ENCODE assay signal across 18 cellular contexts in genomic region chr7:44408596-44408995, GRCh38.
DNase-seq lines count a peak whose midpoint lies in the region; ATAC-seq and TF ChIP-seq lines count a peak whose summit lies in the region.
"Had no signal": no experiment of that assay in that cellular context is flagged by ENCODE, and none has a peak within 500 bp of the region (broad histone marks: within the 10 kb centered on the region; RNA-seq: fewer than 3 reads in every experiment).

No MANE protein-coding gene starts in this region.

- H3K4me1 ChIP-seq in cardiac muscle cell (ENCODE audit: low read depth) (peaks cover 18% of the 10 kb centered on the region), right atrium auricular region (peaks cover 0 to 13% of the 10 kb centered on the region in 2 donors)

- H3K27me3 ChIP-seq in cardiac muscle cell (no peaks in the 10 kb centered on the region), right atrium auricular region (no peaks in the 10 kb centered on the region)
- H3K27me3 ChIP-seq: ovary had no signal

- peaks cover 32% of the 10 kb centered on the region for H3K36me3 Mint-ChIP-seq in mesothelial cell of epicardium

- DNase-seq in cardiac muscle cell (ENCODE audit: low read depth in 1 of 2, low spot score in 1 of 2) (peak; percentile 15 to 45), Right ventricle myocardium inferior (ENCODE audit: missing footprints) (no peak), right atrium auricular region (ENCODE audit: low spot score) (no peak), mesothelial cell of epicardium (ENCODE audit: low spot score in 2 of 2, unreplicated experiment in 2 of 2) (no peak), NCI-H526 (lab: John Stamatoyannopoulos, UW) (no peak), NCI-H187 (lab: John Stamatoyannopoulos, UW) (no peak), SHP77 (lab: John Stamatoyannopoulos, UW) (no peak)
- DNase-seq: activated CD4-positive, alpha-beta memory T cell treated with anti-CD3 and anti-CD28 coated beads, Interleukin-2, amount 10 ng/mL, durations not matched to agents 7 days and 5 days; activated naive CD8-positive, alpha-beta T cell treated with anti-CD3 and anti-CD28 coated beads, Interleukin-2, amount 10 ng/mL, durations not matched to agents 7 days and 5 days; activated T-cell treated with anti-CD3 and anti-CD28 coated beads, Interleukin-2, amount 50 U/mL, for 72 hours; DMS153; foreskin melanocyte; ovary; stimulated activated CD4-positive, alpha-beta T cell treated with anti-CD3 and anti-CD28 coated beads, Interleukin-4, amount 100 ng/mL, for 4 hours had no signal

- H3K36me3 ChIP-seq in cardiac muscle cell (no peaks in the 10 kb centered on the region), right atrium auricular region (peaks cover 8% of the 10 kb centered on the region)
- H3K36me3 ChIP-seq: ovary had no signal

- no peaks in the 10 kb centered on the region for H3K27me3 Mint-ChIP-seq in mesothelial cell of epicardium (ENCODE audit: low read depth)
- H3K27me3 Mint-ChIP-seq: activated CD4-positive, alpha-beta memory T cell treated with anti-CD3 and anti-CD28 coated beads, Interleukin-2, amount 10 ng/mL, durations not matched to agents 7 days and 5 days; activated naive CD8-positive, alpha-beta T cell treated with anti-CD3 and anti-CD28 coated beads, Interleukin-2, amount 10 ng/mL, durations not matched to agents 7 days and 5 days had no signal

- ATAC-seq in Right ventricle myocardium inferior (no peak), HG03457 (IDR thresholded peaks at IDR 0.05; ENCODE audit: unreplicated experiment) (no peak)
- ATAC-seq: activated T-cell treated with anti-CD3 and anti-CD28 coated beads, Interleukin-2, amount 50 U/mL, for 72 hours; Panc1 had no signal

- H3K4me3 Mint-ChIP-seq in mesothelial cell of epicardium = no peak overlapping the region
- H3K4me3 Mint-ChIP-seq: activated CD4-positive, alpha-beta memory T cell treated with anti-CD3 and anti-CD28 coated beads, Interleukin-2, amount 10 ng/mL, durations not matched to agents 7 days and 5 days; activated naive CD8-positive, alpha-beta T cell treated with anti-CD3 and anti-CD28 coated beads, Interleukin-2, amount 10 ng/mL, durations not matched to agents 7 days and 5 days; activated T-cell treated with anti-CD3 and anti-CD28 coated beads, Interleukin-2, amount 50 U/mL, for 72 hours had no signal

- peak overlapping the region; percentile 79 for H3K27ac Mint-ChIP-seq in mesothelial cell of epicardium
- H3K27ac Mint-ChIP-seq: activated CD4-positive, alpha-beta memory T cell treated with anti-CD3 and anti-CD28 coated beads, Interleukin-2, amount 10 ng/mL, durations not matched to agents 7 days and 5 days; activated naive CD8-positive, alpha-beta T cell treated with anti-CD3 and anti-CD28 coated beads, Interleukin-2, amount 10 ng/mL, durations not matched to agents 7 days and 5 days had no signal

- H3K4me1 Mint-ChIP-seq in mesothelial cell of epicardium = peaks cover 9% of the 10 kb centered on the region
- H3K4me1 Mint-ChIP-seq: activated CD4-positive, alpha-beta memory T cell treated with anti-CD3 and anti-CD28 coated beads, Interleukin-2, amount 10 ng/mL, durations not matched to agents 7 days and 5 days had no signal

- no peaks in the 10 kb centered on the region for H3K9me3 ChIP-seq in cardiac muscle cell (ENCODE audit: low read depth)
- peaks cover 0 to 5% of the 10 kb centered on the region in 2 donors for H3K9me3 ChIP-seq in right atrium auricular region
- H3K9me3 ChIP-seq: ovary had no signal

- peaks cover 19% of the 10 kb centered on the region for H3K9me3 Mint-ChIP-seq in mesothelial cell of epicardium

- H3K4me3 ChIP-seq in cardiac muscle cell (no peak overlapping the region), right atrium auricular region (no peak overlapping the region)
- H3K4me3 ChIP-seq: ovary, skin epidermis had no signal

- H3K27ac ChIP-seq in cardiac muscle cell (peak overlapping the region; percentile 82), right atrium auricular region (peak overlapping the region; percentile 7 to 17)
- H3K27ac ChIP-seq: C4-2B, ovary, skin epidermis had no signal

- intact Hi-C loops in Right ventricle myocardium inferior (cut with DNase I) = no loop called here

- TF ChIP-seq CTCF in cardiac muscle cell (IDR thresholded peaks at IDR 0.05; ENCODE audit: low read depth, low read length) (no peak), right atrium auricular region (IDR thresholded peaks at IDR 0.05) (no peak), mesothelial cell of epicardium (IDR thresholded peaks at IDR 0.05; ENCODE audit: unreplicated experiment) (no peak)

Comparison
In these comparisons a context has a peak if more than half of its experiments do, and no peak if none do; other contexts are left out.
1. DNase-seq: peak in cardiac muscle cell (2 of 2); none in Right ventricle myocardium inferior (single experiment), right atrium auricular region (single experiment), mesothelial cell of epicardium (0 of 2), NCI-H526 (0 of 2), NCI-H187 (0 of 2) and SHP77 (0 of 2).